Comparison of ENCODE assay signal across 1 cellular context in the genomic region with DNA sequence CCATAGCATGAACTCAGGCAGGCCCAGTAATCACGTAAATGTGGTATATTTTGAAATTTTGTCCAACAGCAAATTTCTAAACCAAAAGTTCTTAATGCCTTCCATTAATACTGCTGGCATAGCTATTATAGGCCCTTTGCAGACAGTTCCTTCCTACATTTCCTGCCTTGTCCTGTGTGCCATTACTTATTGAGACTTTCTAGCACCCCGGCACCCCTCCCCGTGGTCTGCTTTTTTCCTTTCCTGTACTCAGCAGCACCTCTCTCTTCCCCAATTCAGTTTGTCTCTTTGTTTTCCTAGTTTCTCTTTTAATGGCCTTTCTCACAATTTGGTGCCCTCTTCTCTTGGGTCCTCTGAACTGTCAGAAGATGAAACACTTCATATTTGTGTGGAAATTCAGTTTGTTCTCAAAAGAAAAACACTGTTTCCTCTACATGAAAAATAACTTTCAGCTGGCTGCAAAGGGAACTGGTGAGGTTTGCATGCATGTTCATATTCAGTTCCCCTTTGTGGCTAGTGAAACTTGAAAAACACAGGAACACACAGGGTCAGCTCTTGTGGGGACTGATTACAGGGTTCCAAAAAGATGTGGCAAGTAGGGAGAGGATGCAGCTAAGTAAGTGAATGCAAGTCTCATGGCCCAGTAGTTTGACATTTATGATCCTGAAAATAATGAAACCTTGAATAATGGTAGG.
TF ChIP-seq lines count a peak whose summit lies in the region.

No MANE protein-coding gene starts in this region.

TF ChIP-seq in HepG2, 621 proteins besides CTCF, POLR2A, EP300 and RAD21:
- TF ChIP-seq NFYB (CRISPR knock-in tag; IDR thresholded peaks at IDR 0.05) (no peak), NPAS2 (CRISPR knock-in tag; IDR thresholded peaks at IDR 0.05; ENCODE audit: borderline replicate concordance) (no peak), ZNF577 (CRISPR knock-in tag; IDR thresholded peaks at IDR 0.05; ENCODE audit: borderline replicate concordance, low read depth) (no peak), SCMH1 (CRISPR knock-in tag; IDR thresholded peaks at IDR 0.05; ENCODE audit: borderline replicate concordance) (no peak), STAG1 (CRISPR knock-in tag; IDR thresholded peaks at IDR 0.05) (no peak), ESRRA (CRISPR knock-in tag; IDR thresholded peaks at IDR 0.05; ENCODE audit: low read depth) (no peak), RFX1 (IDR thresholded peaks at IDR 0.05) (no peak), NFIB (CRISPR knock-in tag; IDR thresholded peaks at IDR 0.05; ENCODE audit: borderline replicate concordance) (no peak), ZSCAN12 (CRISPR knock-in tag; IDR thresholded peaks at IDR 0.05) (no peak)
